ENCODE assay signal across 1 cellular context in genomic region chr2:55050133-55050994, GRCh38.
TF ChIP-seq lines count a peak whose summit lies in the region.

A gene with protein sequence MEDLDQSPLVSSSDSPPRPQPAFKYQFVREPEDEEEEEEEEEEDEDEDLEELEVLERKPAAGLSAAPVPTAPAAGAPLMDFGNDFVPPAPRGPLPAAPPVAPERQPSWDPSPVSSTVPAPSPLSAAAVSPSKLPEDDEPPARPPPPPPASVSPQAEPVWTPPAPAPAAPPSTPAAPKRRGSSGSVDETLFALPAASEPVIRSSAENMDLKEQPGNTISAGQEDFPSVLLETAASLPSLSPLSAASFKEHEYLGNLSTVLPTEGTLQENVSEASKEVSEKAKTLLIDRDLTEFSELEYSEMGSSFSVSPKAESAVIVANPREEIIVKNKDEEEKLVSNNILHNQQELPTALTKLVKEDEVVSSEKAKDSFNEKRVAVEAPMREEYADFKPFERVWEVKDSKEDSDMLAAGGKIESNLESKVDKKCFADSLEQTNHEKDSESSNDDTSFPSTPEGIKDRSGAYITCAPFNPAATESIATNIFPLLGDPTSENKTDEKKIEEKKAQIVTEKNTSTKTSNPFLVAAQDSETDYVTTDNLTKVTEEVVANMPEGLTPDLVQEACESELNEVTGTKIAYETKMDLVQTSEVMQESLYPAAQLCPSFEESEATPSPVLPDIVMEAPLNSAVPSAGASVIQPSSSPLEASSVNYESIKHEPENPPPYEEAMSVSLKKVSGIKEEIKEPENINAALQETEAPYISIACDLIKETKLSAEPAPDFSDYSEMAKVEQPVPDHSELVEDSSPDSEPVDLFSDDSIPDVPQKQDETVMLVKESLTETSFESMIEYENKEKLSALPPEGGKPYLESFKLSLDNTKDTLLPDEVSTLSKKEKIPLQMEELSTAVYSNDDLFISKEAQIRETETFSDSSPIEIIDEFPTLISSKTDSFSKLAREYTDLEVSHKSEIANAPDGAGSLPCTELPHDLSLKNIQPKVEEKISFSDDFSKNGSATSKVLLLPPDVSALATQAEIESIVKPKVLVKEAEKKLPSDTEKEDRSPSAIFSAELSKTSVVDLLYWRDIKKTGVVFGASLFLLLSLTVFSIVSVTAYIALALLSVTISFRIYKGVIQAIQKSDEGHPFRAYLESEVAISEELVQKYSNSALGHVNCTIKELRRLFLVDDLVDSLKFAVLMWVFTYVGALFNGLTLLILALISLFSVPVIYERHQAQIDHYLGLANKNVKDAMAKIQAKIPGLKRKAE (minus strand): TSS chr2:55050451. CDS start chr2:55050300, 151 bp downstream.

TF ChIP-seq in K562, 482 proteins besides CTCF, POLR2A, EP300 and RAD21 (continued from another document and continues in another):
- peak; percentile 98 for TF ChIP-seq ZKSCAN1 (IDR thresholded peaks at IDR 0.05; ENCODE audit: low read depth, low read length)
- TF ChIP-seq SMARCA5 (IDR thresholded peaks at IDR 0.05), result no peak
- no peak for TF ChIP-seq SREBF1 (IDR thresholded peaks at IDR 0.05; ENCODE audit: borderline replicate concordance, low read depth, low read length)
- peak; percentile 87 for TF ChIP-seq SMAD4 (CRISPR knock-in tag; conservative IDR thresholded peaks at IDR 0.05)
- TF ChIP-seq HMGXB4 (CRISPR knock-in tag; IDR thresholded peaks at IDR 0.05), result no peak; the same call in 1 of the 2 replicates
- TF ChIP-seq ZNF707 (CRISPR knock-in tag; conservative IDR thresholded peaks at IDR 0.05), result no peak
- TF ChIP-seq ZNF146 (CRISPR knock-in tag; IDR thresholded peaks at IDR 0.05; ENCODE audit: unreplicated experiment), result no peak
- no peak for TF ChIP-seq SMARCC2 (IDR thresholded peaks at IDR 0.05; ENCODE audit: low read depth)
- TF ChIP-seq HDAC6 (IDR thresholded peaks at IDR 0.05; ENCODE audit: low read depth, low read length), result no peak
- TF ChIP-seq, protein P1, sequence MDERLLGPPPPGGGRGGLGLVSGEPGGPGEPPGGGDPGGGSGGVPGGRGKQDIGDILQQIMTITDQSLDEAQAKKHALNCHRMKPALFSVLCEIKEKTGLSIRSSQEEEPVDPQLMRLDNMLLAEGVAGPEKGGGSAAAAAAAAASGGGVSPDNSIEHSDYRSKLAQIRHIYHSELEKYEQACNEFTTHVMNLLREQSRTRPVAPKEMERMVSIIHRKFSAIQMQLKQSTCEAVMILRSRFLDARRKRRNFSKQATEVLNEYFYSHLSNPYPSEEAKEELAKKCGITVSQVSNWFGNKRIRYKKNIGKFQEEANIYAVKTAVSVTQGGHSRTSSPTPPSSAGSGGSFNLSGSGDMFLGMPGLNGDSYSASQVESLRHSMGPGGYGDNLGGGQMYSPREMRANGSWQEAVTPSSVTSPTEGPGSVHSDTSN (CRISPR knock-in tag; IDR thresholded peaks at IDR 0.05; ENCODE audit: low read depth), result peak; percentile 70
- TF ChIP-seq, protein P1 (tag; conservative IDR thresholded peaks at IDR 0.05; ENCODE audit: low read depth), result peak; percentile 98
- TF ChIP-seq MXI1 (IDR thresholded peaks at IDR 0.05; ENCODE audit: low read depth, low read length), result no peak
- TF ChIP-seq WHSC1 (IDR thresholded peaks at IDR 0.05; ENCODE audit: low read length), result no peak
- TF ChIP-seq, protein P2, sequence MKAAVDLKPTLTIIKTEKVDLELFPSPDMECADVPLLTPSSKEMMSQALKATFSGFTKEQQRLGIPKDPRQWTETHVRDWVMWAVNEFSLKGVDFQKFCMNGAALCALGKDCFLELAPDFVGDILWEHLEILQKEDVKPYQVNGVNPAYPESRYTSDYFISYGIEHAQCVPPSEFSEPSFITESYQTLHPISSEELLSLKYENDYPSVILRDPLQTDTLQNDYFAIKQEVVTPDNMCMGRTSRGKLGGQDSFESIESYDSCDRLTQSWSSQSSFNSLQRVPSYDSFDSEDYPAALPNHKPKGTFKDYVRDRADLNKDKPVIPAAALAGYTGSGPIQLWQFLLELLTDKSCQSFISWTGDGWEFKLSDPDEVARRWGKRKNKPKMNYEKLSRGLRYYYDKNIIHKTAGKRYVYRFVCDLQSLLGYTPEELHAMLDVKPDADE (conservative IDR thresholded peaks at IDR 0.05; ENCODE audit: control insufficient read depth, low read depth, low read length), result 0 out of 2 replicates have a peak, but pooled peaks have one; percentile 54
- peak; percentile 45 to 62; a peak in 3 of 4 replicates for TF ChIP-seq KDM1A (IDR thresholded peaks at IDR 0.05)
- TF ChIP-seq PML (IDR thresholded peaks at IDR 0.05; ENCODE audit: low read length), result peak; percentile 67
- TF ChIP-seq, protein P3, sequence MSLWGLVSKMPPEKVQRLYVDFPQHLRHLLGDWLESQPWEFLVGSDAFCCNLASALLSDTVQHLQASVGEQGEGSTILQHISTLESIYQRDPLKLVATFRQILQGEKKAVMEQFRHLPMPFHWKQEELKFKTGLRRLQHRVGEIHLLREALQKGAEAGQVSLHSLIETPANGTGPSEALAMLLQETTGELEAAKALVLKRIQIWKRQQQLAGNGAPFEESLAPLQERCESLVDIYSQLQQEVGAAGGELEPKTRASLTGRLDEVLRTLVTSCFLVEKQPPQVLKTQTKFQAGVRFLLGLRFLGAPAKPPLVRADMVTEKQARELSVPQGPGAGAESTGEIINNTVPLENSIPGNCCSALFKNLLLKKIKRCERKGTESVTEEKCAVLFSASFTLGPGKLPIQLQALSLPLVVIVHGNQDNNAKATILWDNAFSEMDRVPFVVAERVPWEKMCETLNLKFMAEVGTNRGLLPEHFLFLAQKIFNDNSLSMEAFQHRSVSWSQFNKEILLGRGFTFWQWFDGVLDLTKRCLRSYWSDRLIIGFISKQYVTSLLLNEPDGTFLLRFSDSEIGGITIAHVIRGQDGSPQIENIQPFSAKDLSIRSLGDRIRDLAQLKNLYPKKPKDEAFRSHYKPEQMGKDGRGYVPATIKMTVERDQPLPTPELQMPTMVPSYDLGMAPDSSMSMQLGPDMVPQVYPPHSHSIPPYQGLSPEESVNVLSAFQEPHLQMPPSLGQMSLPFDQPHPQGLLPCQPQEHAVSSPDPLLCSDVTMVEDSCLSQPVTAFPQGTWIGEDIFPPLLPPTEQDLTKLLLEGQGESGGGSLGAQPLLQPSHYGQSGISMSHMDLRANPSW (CRISPR knock-in tag; IDR thresholded peaks at IDR 0.05), result peak; percentile 77; the same call in 1 of the 2 replicates
- TF ChIP-seq TSC22D4 (tag; IDR thresholded peaks at IDR 0.05), result no peak
- TF ChIP-seq POLR2AphosphoS2 (IDR thresholded peaks at IDR 0.05; ENCODE audit: low read length), result peak; percentile 92; the same call in 1 of the 2 replicates
- TF ChIP-seq, protein P4, sequence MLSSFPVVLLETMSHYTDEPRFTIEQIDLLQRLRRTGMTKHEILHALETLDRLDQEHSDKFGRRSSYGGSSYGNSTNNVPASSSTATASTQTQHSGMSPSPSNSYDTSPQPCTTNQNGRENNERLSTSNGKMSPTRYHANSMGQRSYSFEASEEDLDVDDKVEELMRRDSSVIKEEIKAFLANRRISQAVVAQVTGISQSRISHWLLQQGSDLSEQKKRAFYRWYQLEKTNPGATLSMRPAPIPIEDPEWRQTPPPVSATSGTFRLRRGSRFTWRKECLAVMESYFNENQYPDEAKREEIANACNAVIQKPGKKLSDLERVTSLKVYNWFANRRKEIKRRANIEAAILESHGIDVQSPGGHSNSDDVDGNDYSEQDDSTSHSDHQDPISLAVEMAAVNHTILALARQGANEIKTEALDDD (IDR thresholded peaks at IDR 0.05), result no peak
- TF ChIP-seq SIN3B (IDR thresholded peaks at IDR 0.05; ENCODE audit: low read depth), result no peak
- no peak for TF ChIP-seq ZNF77 (CRISPR knock-in tag; IDR thresholded peaks at IDR 0.05)
- no peak for TF ChIP-seq SIX5 (IDR thresholded peaks at IDR 0.05; ENCODE audit: borderline replicate concordance in 1 of 2, insufficient read depth in 1 of 2, low read depth in 1 of 2, low read length in 2 of 2)
- no peak for TF ChIP-seq ZNF124 (CRISPR knock-in tag; IDR thresholded peaks at IDR 0.05)
- TF ChIP-seq CHD7 (IDR thresholded peaks at IDR 0.05; ENCODE audit: low read depth, low read length), result no peak
- peak in 1 of 2 experiments; percentile 58 for TF ChIP-seq E2F6 (IDR thresholded peaks at IDR 0.05; ENCODE audit: borderline replicate concordance in 1 of 2, extremely low read depth in 1 of 2, insufficient read depth in 1 of 2, insufficient read length in 1 of 2, low read depth in 1 of 2, low read length in 1 of 2, poor library complexity in 1 of 2, severe bottlenecking in 1 of 2)
